Comparison of ENCODE assay signal across 8 cellular contexts in genomic region chr4:169612869-169613859, GRCh38. TPM values are rescaled to one million over a fixed set of nuclear protein-coding genes. Genes with fewer than 3 reads are reported as not detected.
DNase-seq lines count a peak whose midpoint lies in the region; ATAC-seq and TF ChIP-seq lines count a peak whose summit lies in the region.

No MANE protein-coding gene starts in this region.

- H3K4me3 ChIP-seq in AG10803 (ENCODE audit: low read length) (peak overlapping the region; percentile 93), colonic mucosa (peak overlapping the region; percentile 61)

- peak overlapping the region in 1 of 2 donors; percentile 57 for H3K9ac ChIP-seq in colonic mucosa (ENCODE audit: low read depth in 2 of 2, low read length in 2 of 2)

- H3K27me3 ChIP-seq in colonic mucosa = no peaks in the 10 kb centered on the region

- TF ChIP-seq CTCF in AG10803 (conservative IDR thresholded peaks at IDR 0.05; ENCODE audit: low read length) (peak; percentile 82), colonic mucosa (IDR thresholded peaks at IDR 0.05) (peak; percentile 50)

- peak; percentile 47 for ATAC-seq in GM18909 (IDR thresholded peaks at IDR 0.05; ENCODE audit: poor library complexity, unreplicated experiment)
- ATAC-seq in HG03342 (IDR thresholded peaks at IDR 0.05; ENCODE audit: unreplicated experiment) = peak; percentile 40
- peak; percentile 57 for ATAC-seq in left colon

- intact Hi-C loops in colonic mucosa (cut with DNase I) (loop anchor here (10.0 kb wide), 3 partner anchors 112 to 412 kb away; partner anchors contain the start of genes HPF1 and MFAP3L), left colon (cut with DNase I, micrococcal nuclease) (no loop called here)

- no peaks in the 10 kb centered on the region for H3K9me3 ChIP-seq in colonic mucosa

- H3K4me1 ChIP-seq in colonic mucosa = no peaks in the 10 kb centered on the region

- H3K36me3 ChIP-seq in colonic mucosa = no peaks in the 10 kb centered on the region

- DNase-seq in AG10803 (ENCODE audit: low read depth) (peak; percentile 70), NCI-H446 (lab: John Stamatoyannopoulos, UW) (peak; percentile 62 to 81), colonic mucosa (peak; percentile 91), left colon (peak; percentile 72 to 80)
- DNase-seq in activated CD4-positive, alpha-beta T cell treated with anti-CD3 and anti-CD28 coated beads for 1 hour = peak; percentile 54
- DNase-seq in stimulated activated CD4-positive, alpha-beta T cell treated with anti-CD3 and anti-CD28 coated beads, Interleukin-2, amount 100 ng/mL, for 24 hours = peak; percentile 68 to 73

- H3K27ac ChIP-seq in colonic mucosa = peak overlapping the region; percentile 91

RNA-seq across cellular contexts. Expression of gene NEK1, which starts 0.8 kb away (rescaled TPM):
- 1 to 10 TPM; 6.9 to 7.4 TPM for total RNA-seq in colonic mucosa
- total RNA-seq in left colon = 1 to 10 TPM; 8.5 to 9.0 TPM

RNA-seq across cellular contexts. Expression of gene CLCN3, which starts 7.2 kb away (rescaled TPM):
- total RNA-seq in colonic mucosa (100 to 1,000 TPM; 137 to 148 TPM), left colon (100 to 1,000 TPM; 116 to 131 TPM)

Comparison
In these comparisons a context has a peak if more than half of its experiments do, and no peak if none do; other contexts are left out.
1. Peak in every context shown above with its lines: DNase-seq, ATAC-seq, H3K4me3 ChIP-seq and H3K27ac ChIP-seq.